Comparison of ENCODE assay signal across 21 cellular contexts in genomic region chrX:133418588-133418987, GRCh38. TPM values are rescaled to one million over a fixed set of nuclear protein-coding genes. Genes with fewer than 3 reads are reported as not detected.
"Had no signal": no experiment of that assay in that cellular context is flagged by ENCODE, and none has a peak within 500 bp of the region (broad histone marks: within the 10 kb centered on the region; RNA-seq: fewer than 3 reads in every experiment).

No MANE protein-coding gene starts in this region.

- H3K27me3 ChIP-seq: SJSA1 had no signal

- FAIRE-seq: RCC 7860 had no signal

- H3K4me3 ChIP-seq: SJSA1, SK-N-MC had no signal

- H3K27ac ChIP-seq: SJSA1, SK-N-MC had no signal

- DNase-seq: KBM-7, MV-4-11, NCI-H1092, NCI-H1105 treated with DMSO at 0.1 percent for 48 hours, NCI-H1417 treated with DMSO at 0.1 percent for 48 hours, NCI-H146, NCI-H1694 treated with DMSO at 0.1 percent for 48 hours, NCI-H1930, NCI-H2081, NCI-H2107, NCI-H2227 treated with DMSO at 0.1 percent for 48 hours, NCI-H524, NCI-H526 treated with DMSO at 0.1 percent for 48 hours, NCI-H748 treated with DMSO at 0.1 percent for 48 hours, Right ventricle myocardium superior, RPMI8226, SIG-M5 had no signal

- H3K9me3 ChIP-seq: SJSA1 had no signal

RNA-seq across cellular contexts. Expression of gene GPC4, which starts 3.3 kb away (rescaled TPM):
- total RNA-seq: NCI-H460 had no signal
